Comparison of ENCODE assay signal across 8 cellular contexts in the genomic region with DNA sequence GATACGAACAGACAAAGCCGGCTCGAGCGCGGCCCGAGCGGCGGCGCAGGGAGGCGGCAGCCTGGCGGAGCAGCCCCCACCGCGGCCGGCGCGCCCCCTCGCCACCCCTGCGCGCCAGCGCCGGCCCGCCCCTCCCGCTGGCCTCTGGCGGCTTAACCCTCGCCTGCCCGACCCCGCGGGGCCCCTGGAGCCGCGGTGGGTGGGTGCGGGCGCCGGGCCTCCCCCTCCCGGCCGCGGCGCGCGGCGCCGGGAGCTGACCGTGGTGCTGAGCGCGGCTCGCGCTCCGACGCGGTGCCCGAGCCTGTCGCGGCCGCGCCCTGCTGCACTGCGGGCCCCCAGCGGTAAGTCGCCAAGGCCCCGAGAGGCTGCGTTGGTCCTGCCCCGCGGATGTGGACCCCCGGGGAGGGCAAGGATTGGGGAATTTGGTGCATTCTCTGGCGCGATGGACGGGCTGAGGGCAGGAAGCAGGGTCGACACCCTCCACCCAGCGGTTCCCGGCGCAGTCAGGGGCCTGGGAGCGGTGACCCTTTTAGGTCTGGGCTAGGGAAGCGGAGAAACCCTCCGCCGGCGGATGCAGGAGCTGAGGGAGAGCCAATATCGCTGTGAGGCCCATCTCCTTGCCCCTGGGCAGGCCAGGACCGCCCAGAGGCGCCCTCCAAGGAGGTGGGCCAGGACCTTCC. TPM values are rescaled to one million over a fixed set of nuclear protein-coding genes. Genes with fewer than 3 reads are reported as not detected.
DNase-seq lines count a peak whose midpoint lies in the region; ATAC-seq, FAIRE-seq and TF ChIP-seq lines count a peak whose summit lies in the region.

No MANE protein-coding gene starts in this region.

- H3K27ac ChIP-seq in caudate nucleus (ENCODE audit: low read depth, low read length) = peak overlapping the region; percentile 16
- no peak overlapping the region for H3K27ac ChIP-seq in HepG2 (ENCODE audit: extremely low read length, insufficient read depth, low read length)

- peak; percentile 46 for TF ChIP-seq RAD21 in HepG2 (CRISPR knock-in tag; IDR thresholded peaks at IDR 0.05)

- no peak overlapping the region for H3K9ac ChIP-seq in HepG2 (ENCODE audit: insufficient read depth, low read depth, low read length)

- peak; percentile 96 for ATAC-seq in HepG2

- 0 out of 2 replicates have a peak, but pooled peaks have one; percentile 18 for TF ChIP-seq CTCF in LNCAP (IDR thresholded peaks at IDR 0.05)
- TF ChIP-seq CTCF in HepG2 (CRISPR knock-in tag; IDR thresholded peaks at IDR 0.05) = peak; percentile 4; the same call in 1 of the 2 replicates

- no peak for TF ChIP-seq POLR2A in HepG2 (IDR thresholded peaks at IDR 0.05; ENCODE audit: insufficient read depth in 1 of 2, low read depth in 2 of 2, low read length in 2 of 2)

- no peaks in the 10 kb centered on the region for H3K36me3 ChIP-seq in HepG2 (replicated peaks in 1 of 2; ENCODE audit: control insufficient read depth in 1 of 2, insufficient read depth in 2 of 2, low read length in 2 of 2)

- peaks cover 3 to 38% of the 10 kb centered on the region in 2 experiments; a peak in 3 of 5 replicates for H3K27me3 ChIP-seq in HepG2 (ENCODE audit: control insufficient read depth in 1 of 2, insufficient read depth in 2 of 2, low read length in 2 of 2)

- no TSS peak for BruUV-seq in HepG2 (replicated peaks; lab: Mats Ljungman, UMichigan)

- peak; percentile 31 for DNase-seq in DMS79 treated with DMSO at 0.1 percent for 48 hours (lab: John Stamatoyannopoulos, UW)
- no peak for DNase-seq in DMS79 (lab: John Stamatoyannopoulos, UW)
- DNase-seq in caudate nucleus (lab: John Stamatoyannopoulos, UW) = peak in 7 of 61 donors; percentile 15 to 54 (median 38)
- DNase-seq in HepG2 (ENCODE audit: low spot score) = no peak
- no peak for DNase-seq in OCI-M1 (lab: John Stamatoyannopoulos, UW)
- no peak for DNase-seq in glomerular visceral epithelial cell (ENCODE audit: extremely low spot score)
- DNase-seq in cortex of kidney (lab: John Stamatoyannopoulos, UW) = no peak

- no peak overlapping the region for H2AFZ ChIP-seq in HepG2 (ENCODE audit: low read length)

- POLR2A ChIA-PET in HepG2 (lab: Yijun Ruan, JAX) = no interaction called here

- FAIRE-seq in HepG2 (lab: Jason Lieb, UNC) = no peak

- no peaks in the 10 kb centered on the region for H3K4me1 ChIP-seq in HepG2 (ENCODE audit: insufficient read depth, low read length)

- CTCF ChIA-PET in HepG2 (lab: Yijun Ruan, JAX; ENCODE audit: low intra/inter-chr PET ratio, low total read pairs) = no interaction called here

- no peaks in the 10 kb centered on the region for H3K79me2 ChIP-seq in HepG2 (ENCODE audit: insufficient read depth, low read length)

- H3K9me3 ChIP-seq in HepG2 (ENCODE audit: low read length) = no peaks in the 10 kb centered on the region

- in situ Hi-C loops in HepG2 (cut with HindIII; ENCODE audit: extremely low pct_ligation_motif_present, low pct_unique_long_range_greater_than_20kb) = no loop called here

- TF ChIP-seq EP300 in HepG2 (IDR thresholded peaks at IDR 0.05; ENCODE audit: low read depth in 2 of 2, low read length in 2 of 2) = no peak
- TF ChIP-seq EP300 in HepG2 (CRISPR knock-in tag; IDR thresholded peaks at IDR 0.05; ENCODE audit: borderline replicate concordance) = no peak

- no peaks in the 10 kb centered on the region; the same call in 1 of the 2 replicates for H4K20me1 ChIP-seq in HepG2 (ENCODE audit: insufficient read depth, low read length)

- peak overlapping the region; percentile 46 for H3K4me2 ChIP-seq in HepG2 (ENCODE audit: low read depth, low read length)

- H3K4me3 ChIP-seq in HepG2 (replicated peaks in 1 of 3; ENCODE audit: insufficient read depth in 1 of 3, low read depth in 2 of 3, low read length in 3 of 3) = peak overlapping the region in 2 of 3 experiments; percentile 45 to 55; a peak in 3 of 6 replicates

- WGBS in HepG2 (ENCODE audit: low lambda C conversion rate) = 36% methylated on average over 10 of the region's 77 CpGs

- intact Hi-C loops in HepG2 (cut with micrococcal nuclease; ENCODE audit: unreplicated experiment) = no loop called here

TF ChIP-seq in HepG2, 621 proteins besides CTCF, POLR2A, EP300 and RAD21 (continues in another document):
- no peak for TF ChIP-seq MZF1 (CRISPR knock-in tag; IDR thresholded peaks at IDR 0.05; ENCODE audit: borderline replicate concordance)
- no peak for TF ChIP-seq ZSCAN30 (CRISPR knock-in tag; IDR thresholded peaks at IDR 0.05)
- TF ChIP-seq MAX (IDR thresholded peaks at IDR 0.05) = no peak
- TF ChIP-seq LRRFIP1 (CRISPR knock-in tag; conservative IDR thresholded peaks at IDR 0.05) = no peak
- TF ChIP-seq CAMTA2 (CRISPR knock-in tag; IDR thresholded peaks at IDR 0.05; ENCODE audit: borderline replicate concordance) = no peak

RNA-seq across cellular contexts. Expression of gene AMER3, which starts 0.8 kb away (rescaled TPM):
- not detected in 2 replicates for total RNA-seq in HepG2 (2016; rRNA removed; fragmentation: Illumina TruSeq; extraction: Trizol)
- total RNA-seq in HepG2 (2016; cell fraction: cytosol; rRNA removed; fragmentation: Illumina TruSeq; extraction: Trizol; ENCODE audit: low read depth) = not detected in 2 replicates
- total RNA-seq in HepG2 (2016; cell fraction: insoluble cytoplasmic fraction; rRNA removed; fragmentation: Illumina TruSeq; extraction: Trizol) = not detected in 2 replicates
- total RNA-seq in HepG2 (2016; cell fraction: membrane; rRNA removed; fragmentation: Illumina TruSeq; extraction: Trizol) = not detected in 2 replicates
- not detected in 2 replicates for total RNA-seq in HepG2 (2016; cell fraction: nucleus; rRNA removed; fragmentation: Illumina TruSeq; extraction: Trizol)
- polyA plus RNA-seq in HepG2 (2011; rRNA removed) = not detected in 2 replicates
- not detected in 2 replicates for polyA plus RNA-seq in HepG2 (2011; cell fraction: cytosol; rRNA removed)
- not detected in 2 replicates for polyA plus RNA-seq in HepG2 (2011; cell fraction: nucleus; rRNA removed)
- polyA plus RNA-seq in HepG2 (2012) = not detected in 2 replicates
- polyA plus RNA-seq in HepG2 (2016; cell fraction: cytosol; fragmentation: Illumina TruSeq; extraction: Trizol; ENCODE audit: low read depth) = not detected in 2 replicates
- not detected in 2 replicates for polyA plus RNA-seq in HepG2 (2016; cell fraction: insoluble cytoplasmic fraction; fragmentation: Illumina TruSeq; extraction: Trizol; ENCODE audit: low read depth)
- not detected in 2 replicates for polyA plus RNA-seq in HepG2 (2016; cell fraction: membrane; fragmentation: Illumina TruSeq; extraction: Trizol; ENCODE audit: low read depth)
- polyA plus RNA-seq in HepG2 (2016; cell fraction: nucleus; fragmentation: Illumina TruSeq; extraction: Trizol; ENCODE audit: insufficient read depth, low read depth) = not detected in 2 replicates
- not detected in 2 replicates for polyA minus RNA-seq in HepG2 (2011; rRNA and poly(A)+ RNA removed; ENCODE audit: low replicate concordance)
- polyA minus RNA-seq in HepG2 (2011; cell fraction: cytosol; rRNA and poly(A)+ RNA removed) = not detected in 2 replicates
- not detected in 2 replicates for polyA minus RNA-seq in HepG2 (2011; cell fraction: nucleus; rRNA and poly(A)+ RNA removed)

RNA-seq across cellular contexts. Expression of gene GPR148, which starts 27.3 kb away (rescaled TPM):
- not detected in 2 replicates for total RNA-seq in HepG2 (2016; rRNA removed; fragmentation: Illumina TruSeq; extraction: Trizol)
- not detected in 2 replicates for total RNA-seq in HepG2 (2016; cell fraction: cytosol; rRNA removed; fragmentation: Illumina TruSeq; extraction: Trizol; ENCODE audit: low read depth)
- not detected in 2 replicates for total RNA-seq in HepG2 (2016; cell fraction: insoluble cytoplasmic fraction; rRNA removed; fragmentation: Illumina TruSeq; extraction: Trizol)
- not detected in 2 replicates for total RNA-seq in HepG2 (2016; cell fraction: membrane; rRNA removed; fragmentation: Illumina TruSeq; extraction: Trizol)
- not detected in 2 replicates for total RNA-seq in HepG2 (2016; cell fraction: nucleus; rRNA removed; fragmentation: Illumina TruSeq; extraction: Trizol)
- not detected in 2 replicates for polyA plus RNA-seq in HepG2 (2011; rRNA removed)
- not detected in 2 replicates for polyA plus RNA-seq in HepG2 (2011; cell fraction: cytosol; rRNA removed)
- not detected in 2 replicates for polyA plus RNA-seq in HepG2 (2011; cell fraction: nucleus; rRNA removed)
- not detected in 2 replicates for polyA plus RNA-seq in HepG2 (2012)
- polyA plus RNA-seq in HepG2 (2016; cell fraction: cytosol; fragmentation: Illumina TruSeq; extraction: Trizol; ENCODE audit: low read depth) = not detected in 2 replicates
- not detected in 2 replicates for polyA plus RNA-seq in HepG2 (2016; cell fraction: insoluble cytoplasmic fraction; fragmentation: Illumina TruSeq; extraction: Trizol; ENCODE audit: low read depth)
- not detected in 2 replicates for polyA plus RNA-seq in HepG2 (2016; cell fraction: membrane; fragmentation: Illumina TruSeq; extraction: Trizol; ENCODE audit: low read depth)
- polyA plus RNA-seq in HepG2 (2016; cell fraction: nucleus; fragmentation: Illumina TruSeq; extraction: Trizol; ENCODE audit: insufficient read depth, low read depth) = not detected in 2 replicates
- not detected in 2 replicates for polyA minus RNA-seq in HepG2 (2011; rRNA and poly(A)+ RNA removed; ENCODE audit: low replicate concordance)
- not detected in 2 replicates for polyA minus RNA-seq in HepG2 (2011; cell fraction: cytosol; rRNA and poly(A)+ RNA removed)
- not detected in 2 replicates for polyA minus RNA-seq in HepG2 (2011; cell fraction: nucleus; rRNA and poly(A)+ RNA removed)
